Comparison of ENCODE assay signal across 33 cellular contexts in genomic region chr2:114111329-114111728, GRCh38.
"Had no signal": no experiment of that assay in that cellular context is flagged by ENCODE, and none has a peak within 500 bp of the region (broad histone marks: within the 10 kb centered on the region; RNA-seq: fewer than 3 reads in every experiment).

No MANE protein-coding gene starts in this region.

- H3K27ac ChIP-seq: adrenal gland, ascending aorta, body of pancreas, brain microvascular endothelial cell, breast epithelium, cardiac muscle cell had no signal

- DNase-seq: activated effector memory CD4-positive, alpha-beta T cell treated with anti-CD3 and anti-CD28 coated beads, Interleukin-2, amount 50 U/mL, for 16 hours; activated effector memory CD4-positive, alpha-beta T cell treated with Interleukin-2 at 50 U/mL for 16 hours; activated gamma-delta T cell; activated gamma-delta T cell treated with Interleukin-2 at 50 U/mL for 16 hours; activated naive CD4-positive, alpha-beta T cell; activated naive CD4-positive, alpha-beta T cell treated with anti-CD3 and anti-CD28 coated beads for 36 hours; activated naive CD4-positive, alpha-beta T cell treated with anti-CD3 and anti-CD28 coated beads, Interleukin-2, amount 10 ng/mL, durations not matched to agents 7 days and 5 days; activated naive CD4-positive, alpha-beta T cell treated with anti-CD3 and anti-CD28 coated beads, Interleukin-2, amount 50 U/mL, for 16 hours; activated naive CD4-positive, alpha-beta T cell treated with Interleukin-2 at 50 U/mL for 16 hours; activated naive CD8-positive, alpha-beta T cell treated with anti-CD3 and anti-CD28 coated beads for 36 hours; activated naive CD8-positive, alpha-beta T cell treated with anti-CD3 and anti-CD28 coated beads, Interleukin-2, amount 10 ng/mL, durations not matched to agents 7 days and 5 days; activated naive CD8-positive, alpha-beta T cell treated with anti-CD3 and anti-CD28 coated beads, Interleukin-2, amount 50 U/mL, for 24 hours; activated T-cell treated with anti-CD3 and anti-CD28 coated beads, Interleukin-2, amount 50 U/mL, for 24 hours; activated T-cell treated with anti-CD3 and anti-CD28 coated beads, Interleukin-2, amount 50 U/mL, for 4 hours; activated T-cell treated with anti-CD3 and anti-CD28 coated beads, Interleukin-2, amount 50 U/mL, for 48 hours; activated T-cell treated with anti-CD3 and anti-CD28 coated beads, Interleukin-2, amount 50 U/mL, for 72 hours; adrenal gland; amniotic stem cell; amygdala; anterior cingulate cortex; aorta; body of pancreas; brain microvascular endothelial cell; caudate nucleus; central memory CD4-positive, alpha-beta T cell; cerebellar nuclear complex had no signal

- H3K4me3 ChIP-seq: adrenal gland, ascending aorta, body of pancreas, breast epithelium, cardiac muscle cell had no signal

- H3K27me3 ChIP-seq: adrenal gland, ascending aorta, body of pancreas, brain microvascular endothelial cell, breast epithelium, cardiac muscle cell had no signal

- H3K36me3 ChIP-seq: adrenal gland, ascending aorta, brain microvascular endothelial cell, breast epithelium, cardiac muscle cell had no signal

- FAIRE-seq: astrocyte, bronchial epithelial cell had no signal

- H3K9me3 ChIP-seq: adrenal gland, ascending aorta, body of pancreas had no signal

- H3K4me1 ChIP-seq: adrenal gland, ascending aorta, body of pancreas, breast epithelium had no signal

- ATAC-seq: activated naive CD4-positive, alpha-beta T cell treated with anti-CD3 and anti-CD28 coated beads, Interleukin-2, amount 50 U/mL, for 72 hours; activated naive CD8-positive, alpha-beta T cell treated with anti-CD3 and anti-CD28 coated beads, Interleukin-2, amount 50 U/mL, for 24 hours; activated T-cell treated with anti-CD3 and anti-CD28 coated beads, Interleukin-2, amount 50 U/mL, for 4 hours; activated T-cell treated with anti-CD3 and anti-CD28 coated beads, Interleukin-2, amount 50 U/mL, for 72 hours; activated T-helper 17 cell treated with anti-CD3 and anti-CD28 coated beads, Interleukin-2, amount 50 U/mL, for 72 hours; body of pancreas had no signal
